ENCODE assay signal across 1 cellular context in the genomic region with DNA sequence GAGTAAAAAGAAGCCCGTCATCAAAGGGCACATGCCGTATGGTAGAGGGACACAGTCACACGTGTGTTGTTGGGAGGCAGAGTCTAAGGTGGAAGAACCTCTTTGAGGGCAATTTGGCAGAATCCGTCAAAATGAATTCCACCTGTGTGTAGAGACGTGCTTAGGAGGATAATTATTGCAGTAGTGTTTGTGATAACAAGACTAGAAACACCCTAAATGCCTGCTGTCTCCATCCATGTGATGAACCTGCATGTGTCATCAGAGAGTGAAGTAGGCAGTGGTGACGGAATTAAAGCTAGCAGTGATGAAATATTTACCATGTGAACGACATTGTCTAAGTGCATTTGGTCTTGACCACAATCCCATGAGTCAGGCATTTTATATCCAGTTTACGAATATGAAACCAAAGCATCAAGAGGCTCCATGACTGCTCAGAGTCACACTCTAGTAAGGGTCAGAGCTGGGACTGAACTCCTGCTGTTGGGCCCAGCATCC.
TF ChIP-seq lines count a peak whose summit lies in the region.

No MANE protein-coding gene starts in this region.

TF ChIP-seq in K562, 482 proteins besides CTCF, POLR2A, EP300 and RAD21 (continued from another document and continues in another):
- no peak for TF ChIP-seq HNRNPH1 (optimal IDR thresholded peaks at IDR 0.05; ENCODE audit: low read depth, low read length)
- no peak for TF ChIP-seq SRSF9 (IDR thresholded peaks at IDR 0.05; ENCODE audit: borderline replicate concordance, low read depth, low read length)
- TF ChIP-seq, protein P1, sequence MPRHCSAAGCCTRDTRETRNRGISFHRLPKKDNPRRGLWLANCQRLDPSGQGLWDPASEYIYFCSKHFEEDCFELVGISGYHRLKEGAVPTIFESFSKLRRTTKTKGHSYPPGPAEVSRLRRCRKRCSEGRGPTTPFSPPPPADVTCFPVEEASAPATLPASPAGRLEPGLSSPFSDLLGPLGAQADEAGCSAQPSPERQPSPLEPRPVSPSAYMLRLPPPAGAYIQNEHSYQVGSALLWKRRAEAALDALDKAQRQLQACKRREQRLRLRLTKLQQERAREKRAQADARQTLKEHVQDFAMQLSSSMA (CRISPR knock-in tag; IDR thresholded peaks at IDR 0.05) = no peak
- TF ChIP-seq, protein P2, sequence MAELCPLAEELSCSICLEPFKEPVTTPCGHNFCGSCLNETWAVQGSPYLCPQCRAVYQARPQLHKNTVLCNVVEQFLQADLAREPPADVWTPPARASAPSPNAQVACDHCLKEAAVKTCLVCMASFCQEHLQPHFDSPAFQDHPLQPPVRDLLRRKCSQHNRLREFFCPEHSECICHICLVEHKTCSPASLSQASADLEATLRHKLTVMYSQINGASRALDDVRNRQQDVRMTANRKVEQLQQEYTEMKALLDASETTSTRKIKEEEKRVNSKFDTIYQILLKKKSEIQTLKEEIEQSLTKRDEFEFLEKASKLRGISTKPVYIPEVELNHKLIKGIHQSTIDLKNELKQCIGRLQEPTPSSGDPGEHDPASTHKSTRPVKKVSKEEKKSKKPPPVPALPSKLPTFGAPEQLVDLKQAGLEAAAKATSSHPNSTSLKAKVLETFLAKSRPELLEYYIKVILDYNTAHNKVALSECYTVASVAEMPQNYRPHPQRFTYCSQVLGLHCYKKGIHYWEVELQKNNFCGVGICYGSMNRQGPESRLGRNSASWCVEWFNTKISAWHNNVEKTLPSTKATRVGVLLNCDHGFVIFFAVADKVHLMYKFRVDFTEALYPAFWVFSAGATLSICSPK (IDR thresholded peaks at IDR 0.05; ENCODE audit: borderline replicate concordance) = no peak
- TF ChIP-seq, protein P3, sequence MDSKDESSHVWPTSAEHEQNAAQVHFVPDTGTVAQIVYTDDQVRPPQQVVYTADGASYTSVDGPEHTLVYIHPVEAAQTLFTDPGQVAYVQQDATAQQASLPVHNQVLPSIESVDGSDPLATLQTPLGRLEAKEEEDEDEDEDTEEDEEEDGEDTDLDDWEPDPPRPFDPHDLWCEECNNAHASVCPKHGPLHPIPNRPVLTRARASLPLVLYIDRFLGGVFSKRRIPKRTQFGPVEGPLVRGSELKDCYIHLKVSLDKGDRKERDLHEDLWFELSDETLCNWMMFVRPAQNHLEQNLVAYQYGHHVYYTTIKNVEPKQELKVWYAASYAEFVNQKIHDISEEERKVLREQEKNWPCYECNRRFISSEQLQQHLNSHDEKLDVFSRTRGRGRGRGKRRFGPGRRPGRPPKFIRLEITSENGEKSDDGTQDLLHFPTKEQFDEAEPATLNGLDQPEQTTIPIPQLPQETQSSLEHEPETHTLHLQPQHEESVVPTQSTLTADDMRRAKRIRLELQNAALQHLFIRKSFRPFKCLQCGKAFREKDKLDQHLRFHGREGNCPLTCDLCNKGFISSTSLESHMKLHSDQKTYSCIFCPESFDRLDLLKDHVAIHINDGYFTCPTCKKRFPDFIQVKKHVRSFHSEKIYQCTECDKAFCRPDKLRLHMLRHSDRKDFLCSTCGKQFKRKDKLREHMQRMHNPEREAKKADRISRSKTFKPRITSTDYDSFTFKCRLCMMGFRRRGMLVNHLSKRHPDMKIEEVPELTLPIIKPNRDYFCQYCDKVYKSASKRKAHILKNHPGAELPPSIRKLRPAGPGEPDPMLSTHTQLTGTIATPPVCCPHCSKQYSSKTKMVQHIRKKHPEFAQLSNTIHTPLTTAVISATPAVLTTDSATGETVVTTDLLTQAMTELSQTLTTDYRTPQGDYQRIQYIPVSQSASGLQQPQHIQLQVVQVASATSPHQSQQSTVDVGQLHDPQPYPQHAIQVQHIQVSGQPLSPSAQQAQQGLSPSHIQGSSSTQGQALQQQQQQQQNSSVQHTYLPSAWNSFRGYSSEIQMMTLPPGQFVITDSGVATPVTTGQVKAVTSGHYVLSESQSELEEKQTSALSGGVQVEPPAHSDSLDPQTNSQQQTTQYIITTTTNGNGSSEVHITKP (IDR thresholded peaks at IDR 0.05; ENCODE audit: partially characterized antibody) = no peak
- no peak for TF ChIP-seq PTRF (tag; IDR thresholded peaks at IDR 0.05)
- no peak for TF ChIP-seq PCBP2 (IDR thresholded peaks at IDR 0.05; ENCODE audit: low read depth, low read length, poor library complexity, severe bottlenecking)
- TF ChIP-seq GTF2F1 (IDR thresholded peaks at IDR 0.05; ENCODE audit: low read depth, low read length) = no peak
- TF ChIP-seq SMARCE1 (IDR thresholded peaks at IDR 0.05) = no peak
- TF ChIP-seq, protein P4, sequence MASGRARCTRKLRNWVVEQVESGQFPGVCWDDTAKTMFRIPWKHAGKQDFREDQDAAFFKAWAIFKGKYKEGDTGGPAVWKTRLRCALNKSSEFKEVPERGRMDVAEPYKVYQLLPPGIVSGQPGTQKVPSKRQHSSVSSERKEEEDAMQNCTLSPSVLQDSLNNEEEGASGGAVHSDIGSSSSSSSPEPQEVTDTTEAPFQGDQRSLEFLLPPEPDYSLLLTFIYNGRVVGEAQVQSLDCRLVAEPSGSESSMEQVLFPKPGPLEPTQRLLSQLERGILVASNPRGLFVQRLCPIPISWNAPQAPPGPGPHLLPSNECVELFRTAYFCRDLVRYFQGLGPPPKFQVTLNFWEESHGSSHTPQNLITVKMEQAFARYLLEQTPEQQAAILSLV (tag; IDR thresholded peaks at IDR 0.05) = no peak
- TF ChIP-seq C11orf30 (IDR thresholded peaks at IDR 0.05; ENCODE audit: low read depth) = peak; percentile 67
- no peak for TF ChIP-seq FOXA1 (IDR thresholded peaks at IDR 0.05; ENCODE audit: borderline replicate concordance)
- no peak for TF ChIP-seq ZNF274 (IDR thresholded peaks at IDR 0.05; ENCODE audit: borderline replicate concordance, low read depth, low read length)
- TF ChIP-seq, protein P5, sequence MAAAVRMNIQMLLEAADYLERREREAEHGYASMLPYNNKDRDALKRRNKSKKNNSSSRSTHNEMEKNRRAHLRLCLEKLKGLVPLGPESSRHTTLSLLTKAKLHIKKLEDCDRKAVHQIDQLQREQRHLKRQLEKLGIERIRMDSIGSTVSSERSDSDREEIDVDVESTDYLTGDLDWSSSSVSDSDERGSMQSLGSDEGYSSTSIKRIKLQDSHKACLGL (CRISPR knock-in tag; IDR thresholded peaks at IDR 0.05; ENCODE audit: borderline replicate concordance, poor library complexity, severe bottlenecking) = no peak
- TF ChIP-seq ZNF436 (CRISPR knock-in tag; IDR thresholded peaks at IDR 0.05) = no peak
- no peak for TF ChIP-seq RCOR1 (IDR thresholded peaks at IDR 0.05; ENCODE audit: borderline replicate concordance in 1 of 2, low read depth in 2 of 2, low read length in 2 of 2)
- TF ChIP-seq, protein P6, sequence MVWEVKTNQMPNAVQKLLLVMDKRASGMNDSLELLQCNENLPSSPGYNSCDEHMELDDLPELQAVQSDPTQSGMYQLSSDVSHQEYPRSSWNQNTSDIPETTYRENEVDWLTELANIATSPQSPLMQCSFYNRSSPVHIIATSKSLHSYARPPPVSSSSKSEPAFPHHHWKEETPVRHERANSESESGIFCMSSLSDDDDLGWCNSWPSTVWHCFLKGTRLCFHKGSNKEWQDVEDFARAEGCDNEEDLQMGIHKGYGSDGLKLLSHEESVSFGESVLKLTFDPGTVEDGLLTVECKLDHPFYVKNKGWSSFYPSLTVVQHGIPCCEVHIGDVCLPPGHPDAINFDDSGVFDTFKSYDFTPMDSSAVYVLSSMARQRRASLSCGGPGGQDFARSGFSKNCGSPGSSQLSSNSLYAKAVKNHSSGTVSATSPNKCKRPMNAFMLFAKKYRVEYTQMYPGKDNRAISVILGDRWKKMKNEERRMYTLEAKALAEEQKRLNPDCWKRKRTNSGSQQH (CRISPR knock-in tag; IDR thresholded peaks at IDR 0.05) = peak; percentile 83; the same call in 1 of the 2 replicates
- no peak for TF ChIP-seq ZFX (CRISPR knock-in tag; IDR thresholded peaks at IDR 0.05)
- TF ChIP-seq FOXP1 (CRISPR knock-in tag; IDR thresholded peaks at IDR 0.05) = no peak
- TF ChIP-seq, protein P7, sequence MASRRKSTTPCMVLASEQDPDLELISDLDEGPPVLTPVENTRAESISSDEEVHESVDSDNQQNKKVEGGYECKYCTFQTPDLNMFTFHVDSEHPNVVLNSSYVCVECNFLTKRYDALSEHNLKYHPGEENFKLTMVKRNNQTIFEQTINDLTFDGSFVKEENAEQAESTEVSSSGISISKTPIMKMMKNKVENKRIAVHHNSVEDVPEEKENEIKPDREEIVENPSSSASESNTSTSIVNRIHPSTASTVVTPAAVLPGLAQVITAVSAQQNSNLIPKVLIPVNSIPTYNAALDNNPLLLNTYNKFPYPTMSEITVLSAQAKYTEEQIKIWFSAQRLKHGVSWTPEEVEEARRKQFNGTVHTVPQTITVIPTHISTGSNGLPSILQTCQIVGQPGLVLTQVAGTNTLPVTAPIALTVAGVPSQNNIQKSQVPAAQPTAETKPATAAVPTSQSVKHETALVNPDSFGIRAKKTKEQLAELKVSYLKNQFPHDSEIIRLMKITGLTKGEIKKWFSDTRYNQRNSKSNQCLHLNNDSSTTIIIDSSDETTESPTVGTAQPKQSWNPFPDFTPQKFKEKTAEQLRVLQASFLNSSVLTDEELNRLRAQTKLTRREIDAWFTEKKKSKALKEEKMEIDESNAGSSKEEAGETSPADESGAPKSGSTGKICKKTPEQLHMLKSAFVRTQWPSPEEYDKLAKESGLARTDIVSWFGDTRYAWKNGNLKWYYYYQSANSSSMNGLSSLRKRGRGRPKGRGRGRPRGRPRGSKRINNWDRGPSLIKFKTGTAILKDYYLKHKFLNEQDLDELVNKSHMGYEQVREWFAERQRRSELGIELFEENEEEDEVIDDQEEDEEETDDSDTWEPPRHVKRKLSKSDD (conservative IDR thresholded peaks at IDR 0.05; ENCODE audit: low read length) = no peak
- no peak for TF ChIP-seq ZNF583 (CRISPR knock-in tag; IDR thresholded peaks at IDR 0.05)
- TF ChIP-seq FUS (optimal IDR thresholded peaks at IDR 0.05; ENCODE audit: low read depth, low read length) = no peak
- peak; percentile 73 for TF ChIP-seq CEBPG (CRISPR knock-in tag; IDR thresholded peaks at IDR 0.05)
- TF ChIP-seq CEBPG (tag; conservative IDR thresholded peaks at IDR 0.05 in 1 of 2, IDR thresholded peaks at IDR 0.05 in 1 of 2) = peak in 1 of 2 experiments; percentile 91; a peak in 3 of 4 replicates
- TF ChIP-seq TFAM (CRISPR knock-in tag; conservative IDR thresholded peaks at IDR 0.05) = no peak
- no peak for TF ChIP-seq SMC3 (conservative IDR thresholded peaks at IDR 0.05; ENCODE audit: insufficient read depth, low read depth, low read length)
- TF ChIP-seq, protein P8, sequence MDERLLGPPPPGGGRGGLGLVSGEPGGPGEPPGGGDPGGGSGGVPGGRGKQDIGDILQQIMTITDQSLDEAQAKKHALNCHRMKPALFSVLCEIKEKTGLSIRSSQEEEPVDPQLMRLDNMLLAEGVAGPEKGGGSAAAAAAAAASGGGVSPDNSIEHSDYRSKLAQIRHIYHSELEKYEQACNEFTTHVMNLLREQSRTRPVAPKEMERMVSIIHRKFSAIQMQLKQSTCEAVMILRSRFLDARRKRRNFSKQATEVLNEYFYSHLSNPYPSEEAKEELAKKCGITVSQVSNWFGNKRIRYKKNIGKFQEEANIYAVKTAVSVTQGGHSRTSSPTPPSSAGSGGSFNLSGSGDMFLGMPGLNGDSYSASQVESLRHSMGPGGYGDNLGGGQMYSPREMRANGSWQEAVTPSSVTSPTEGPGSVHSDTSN (CRISPR knock-in tag; IDR thresholded peaks at IDR 0.05; ENCODE audit: low read depth) = no peak
- TF ChIP-seq, protein P8 (tag; conservative IDR thresholded peaks at IDR 0.05; ENCODE audit: low read depth) = peak; percentile 34; the same call in 1 of the 2 replicates
- no peak for TF ChIP-seq ZNF445 (CRISPR knock-in tag; IDR thresholded peaks at IDR 0.05; ENCODE audit: low read depth)
- TF ChIP-seq, protein P9, sequence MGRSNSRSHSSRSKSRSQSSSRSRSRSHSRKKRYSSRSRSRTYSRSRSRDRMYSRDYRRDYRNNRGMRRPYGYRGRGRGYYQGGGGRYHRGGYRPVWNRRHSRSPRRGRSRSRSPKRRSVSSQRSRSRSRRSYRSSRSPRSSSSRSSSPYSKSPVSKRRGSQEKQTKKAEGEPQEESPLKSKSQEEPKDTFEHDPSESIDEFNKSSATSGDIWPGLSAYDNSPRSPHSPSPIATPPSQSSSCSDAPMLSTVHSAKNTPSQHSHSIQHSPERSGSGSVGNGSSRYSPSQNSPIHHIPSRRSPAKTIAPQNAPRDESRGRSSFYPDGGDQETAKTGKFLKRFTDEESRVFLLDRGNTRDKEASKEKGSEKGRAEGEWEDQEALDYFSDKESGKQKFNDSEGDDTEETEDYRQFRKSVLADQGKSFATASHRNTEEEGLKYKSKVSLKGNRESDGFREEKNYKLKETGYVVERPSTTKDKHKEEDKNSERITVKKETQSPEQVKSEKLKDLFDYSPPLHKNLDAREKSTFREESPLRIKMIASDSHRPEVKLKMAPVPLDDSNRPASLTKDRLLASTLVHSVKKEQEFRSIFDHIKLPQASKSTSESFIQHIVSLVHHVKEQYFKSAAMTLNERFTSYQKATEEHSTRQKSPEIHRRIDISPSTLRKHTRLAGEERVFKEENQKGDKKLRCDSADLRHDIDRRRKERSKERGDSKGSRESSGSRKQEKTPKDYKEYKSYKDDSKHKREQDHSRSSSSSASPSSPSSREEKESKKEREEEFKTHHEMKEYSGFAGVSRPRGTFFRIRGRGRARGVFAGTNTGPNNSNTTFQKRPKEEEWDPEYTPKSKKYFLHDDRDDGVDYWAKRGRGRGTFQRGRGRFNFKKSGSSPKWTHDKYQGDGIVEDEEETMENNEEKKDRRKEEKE (IDR thresholded peaks at IDR 0.05; ENCODE audit: borderline replicate concordance in 1 of 2, control insufficient read depth in 1 of 2, low read depth in 2 of 2, low read length in 1 of 2) = 0 out of 4 replicates have a peak, but pooled peaks of 1 of the 2 experiments have one; percentile 39
- TF ChIP-seq STAG1 (CRISPR knock-in tag; IDR thresholded peaks at IDR 0.05; ENCODE audit: borderline replicate concordance) = no peak
- no peak for TF ChIP-seq MCM2 (IDR thresholded peaks at IDR 0.05; ENCODE audit: low read depth)
- TF ChIP-seq, protein P10, sequence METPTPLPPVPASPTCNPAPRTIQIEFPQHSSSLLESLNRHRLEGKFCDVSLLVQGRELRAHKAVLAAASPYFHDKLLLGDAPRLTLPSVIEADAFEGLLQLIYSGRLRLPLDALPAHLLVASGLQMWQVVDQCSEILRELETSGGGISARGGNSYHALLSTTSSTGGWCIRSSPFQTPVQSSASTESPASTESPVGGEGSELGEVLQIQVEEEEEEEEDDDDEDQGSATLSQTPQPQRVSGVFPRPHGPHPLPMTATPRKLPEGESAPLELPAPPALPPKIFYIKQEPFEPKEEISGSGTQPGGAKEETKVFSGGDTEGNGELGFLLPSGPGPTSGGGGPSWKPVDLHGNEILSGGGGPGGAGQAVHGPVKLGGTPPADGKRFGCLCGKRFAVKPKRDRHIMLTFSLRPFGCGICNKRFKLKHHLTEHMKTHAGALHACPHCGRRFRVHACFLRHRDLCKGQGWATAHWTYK (CRISPR knock-in tag; IDR thresholded peaks at IDR 0.05) = no peak
- no peak for TF ChIP-seq PHTF2 (CRISPR knock-in tag; IDR thresholded peaks at IDR 0.05)
- TF ChIP-seq NFE2 (IDR thresholded peaks at IDR 0.05; ENCODE audit: low read depth) = 0 out of 2 replicates have a peak, but pooled peaks have one; percentile 11
- TF ChIP-seq ZNF121 (CRISPR knock-in tag; conservative IDR thresholded peaks at IDR 0.05) = no peak
- TF ChIP-seq ETS2 (tag; IDR thresholded peaks at IDR 0.05; ENCODE audit: borderline replicate concordance, poor library complexity, severe bottlenecking) = no peak
- TF ChIP-seq PYGO2 (tag; IDR thresholded peaks at IDR 0.05) = no peak
- TF ChIP-seq PPARD (CRISPR knock-in tag; IDR thresholded peaks at IDR 0.05) = no peak
- TF ChIP-seq HOXB6 (CRISPR knock-in tag; IDR thresholded peaks at IDR 0.05; ENCODE audit: borderline replicate concordance) = no peak
